1 cellular context compared by ENCODE assay signal in genomic region chr4:102403115-102403514, GRCh38.
TF ChIP-seq lines count a peak whose summit lies in the region.

No MANE protein-coding gene starts in this region.

TF ChIP-seq in HepG2, 621 proteins besides CTCF, POLR2A, EP300 and RAD21 (continued from another document):
- no peak for TF ChIP-seq ZNF142 (CRISPR knock-in tag; IDR thresholded peaks at IDR 0.05)
- no peak for TF ChIP-seq ZZZ3 (CRISPR knock-in tag; IDR thresholded peaks at IDR 0.05; ENCODE audit: borderline replicate concordance)
- TF ChIP-seq DZIP1 (CRISPR knock-in tag; IDR thresholded peaks at IDR 0.05), result no peak
- no peak for TF ChIP-seq HDAC6 (IDR thresholded peaks at IDR 0.05; ENCODE audit: low read depth, low read length)
- no peak for TF ChIP-seq ZNF574 (CRISPR knock-in tag; IDR thresholded peaks at IDR 0.05)
- no peak for TF ChIP-seq DMAP1 (CRISPR knock-in tag; IDR thresholded peaks at IDR 0.05)
- no peak for TF ChIP-seq ZNF678 (CRISPR knock-in tag; IDR thresholded peaks at IDR 0.05)
- no peak for TF ChIP-seq ZNF256 (CRISPR knock-in tag; conservative IDR thresholded peaks at IDR 0.05)
- no peak for TF ChIP-seq BRD4 (CRISPR knock-in tag; IDR thresholded peaks at IDR 0.05)
- no peak for TF ChIP-seq THYN1 (CRISPR knock-in tag; IDR thresholded peaks at IDR 0.05; ENCODE audit: borderline replicate concordance, low read depth)
